In the genomic region with DNA sequence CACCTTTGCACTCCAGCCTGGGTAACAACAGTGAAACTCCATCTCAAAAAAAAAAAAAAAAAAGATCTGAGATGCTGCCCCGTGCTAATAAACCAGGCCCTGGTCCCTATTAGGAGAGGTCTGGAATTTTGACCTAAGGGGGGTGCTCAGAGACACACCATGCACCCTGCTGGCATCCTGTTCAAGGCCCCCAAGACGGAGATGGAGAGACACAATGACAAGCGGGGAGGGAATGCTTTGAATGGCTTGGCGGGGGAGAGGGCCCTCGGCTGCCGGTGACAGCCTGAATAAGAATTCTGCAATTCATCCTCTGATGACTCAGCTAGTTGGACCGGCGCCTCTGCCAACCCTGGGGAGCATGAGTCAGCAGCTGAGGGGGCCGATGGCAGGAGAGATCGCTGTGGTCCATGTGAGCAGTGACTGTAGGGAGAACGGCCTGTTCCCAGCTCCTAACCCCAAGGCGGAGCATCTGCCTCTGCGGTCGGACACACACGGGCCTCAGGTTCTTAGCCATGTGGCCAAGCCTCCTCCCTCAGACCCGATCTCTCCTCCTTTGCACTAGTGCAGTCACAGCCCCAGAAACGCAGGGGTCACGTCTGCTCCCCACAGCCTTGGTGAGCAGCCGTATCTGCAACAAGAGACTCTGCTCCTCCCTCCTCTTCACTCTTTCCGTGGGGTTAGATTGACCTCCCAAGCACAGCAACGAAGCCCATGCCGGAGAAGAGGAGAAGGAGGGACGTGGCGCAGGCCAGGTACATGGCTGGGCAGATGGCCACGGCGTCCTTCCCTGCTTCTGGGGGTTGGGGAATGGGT, we compare ENCODE assay signal across 1 cellular context.
TF ChIP-seq lines count a peak whose summit lies in the region.

No MANE protein-coding gene starts in this region.

TF ChIP-seq in HepG2, 621 proteins besides CTCF, POLR2A, EP300 and RAD21 (continued from another document):
- TF ChIP-seq, protein P1, sequence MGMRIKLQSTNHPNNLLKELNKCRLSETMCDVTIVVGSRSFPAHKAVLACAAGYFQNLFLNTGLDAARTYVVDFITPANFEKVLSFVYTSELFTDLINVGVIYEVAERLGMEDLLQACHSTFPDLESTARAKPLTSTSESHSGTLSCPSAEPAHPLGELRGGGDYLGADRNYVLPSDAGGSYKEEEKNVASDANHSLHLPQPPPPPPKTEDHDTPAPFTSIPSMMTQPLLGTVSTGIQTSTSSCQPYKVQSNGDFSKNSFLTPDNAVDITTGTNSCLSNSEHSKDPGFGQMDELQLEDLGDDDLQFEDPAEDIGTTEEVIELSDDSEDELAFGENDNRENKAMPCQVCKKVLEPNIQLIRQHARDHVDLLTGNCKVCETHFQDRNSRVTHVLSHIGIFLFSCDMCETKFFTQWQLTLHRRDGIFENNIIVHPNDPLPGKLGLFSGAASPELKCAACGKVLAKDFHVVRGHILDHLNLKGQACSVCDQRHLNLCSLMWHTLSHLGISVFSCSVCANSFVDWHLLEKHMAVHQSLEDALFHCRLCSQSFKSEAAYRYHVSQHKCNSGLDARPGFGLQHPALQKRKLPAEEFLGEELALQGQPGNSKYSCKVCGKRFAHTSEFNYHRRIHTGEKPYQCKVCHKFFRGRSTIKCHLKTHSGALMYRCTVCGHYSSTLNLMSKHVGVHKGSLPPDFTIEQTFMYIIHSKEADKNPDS (CRISPR knock-in tag; IDR thresholded peaks at IDR 0.05), result no peak
- TF ChIP-seq HNF4A (CRISPR knock-in tag; IDR thresholded peaks at IDR 0.05) (no peak; the same call in 1 of the 2 replicates), ZZZ3 (CRISPR knock-in tag; IDR thresholded peaks at IDR 0.05; ENCODE audit: borderline replicate concordance) (no peak), TARDBP (CRISPR knock-in tag; IDR thresholded peaks at IDR 0.05) (0 out of 2 replicates have a peak, but pooled peaks have one; percentile 8), RXRA (CRISPR knock-in tag; IDR thresholded peaks at IDR 0.05) (no peak), ZNF333 (CRISPR knock-in tag; IDR thresholded peaks at IDR 0.05; ENCODE audit: borderline replicate concordance) (no peak), RFX3 (CRISPR knock-in tag; IDR thresholded peaks at IDR 0.05) (no peak), SOX5 (CRISPR knock-in tag; IDR thresholded peaks at IDR 0.05; ENCODE audit: borderline replicate concordance) (peak; percentile 71), ARNT2 (CRISPR knock-in tag; IDR thresholded peaks at IDR 0.05; ENCODE audit: low read depth) (no peak), ARID3A (IDR thresholded peaks at IDR 0.05; ENCODE audit: low read depth, low read length) (no peak), GABPB1 (CRISPR knock-in tag; IDR thresholded peaks at IDR 0.05) (peak; percentile 63), MIXL1 (CRISPR knock-in tag; IDR thresholded peaks at IDR 0.05) (0 out of 2 replicates have a peak, but pooled peaks have one; percentile 35), PHF21A (CRISPR knock-in tag; IDR thresholded peaks at IDR 0.05) (peak; percentile 60), HNF4G (IDR thresholded peaks at IDR 0.05; ENCODE audit: borderline replicate concordance, low read depth, low read length) (no peak), HNF4G (CRISPR knock-in tag; IDR thresholded peaks at IDR 0.05; ENCODE audit: borderline replicate concordance, low read depth) (no peak), POLR2AphosphoS5 (IDR thresholded peaks at IDR 0.05; ENCODE audit: low read depth, low read length) (no peak), SAP130 (CRISPR knock-in tag; IDR thresholded peaks at IDR 0.05; ENCODE audit: low read depth) (peak; percentile 98), ZNF34 (CRISPR knock-in tag; IDR thresholded peaks at IDR 0.05; ENCODE audit: borderline replicate concordance) (no peak), GATAD2A (CRISPR knock-in tag; IDR thresholded peaks at IDR 0.05) (peak; percentile 82), HMG20A (CRISPR knock-in tag; IDR thresholded peaks at IDR 0.05; ENCODE audit: borderline replicate concordance) (peak; percentile 21; the same call in 1 of the 2 replicates), RCOR2 (CRISPR knock-in tag; IDR thresholded peaks at IDR 0.05) (no peak), GFI1 (CRISPR knock-in tag; IDR thresholded peaks at IDR 0.05; ENCODE audit: borderline replicate concordance) (peak; percentile 44; the same call in 1 of the 2 replicates), ZNF580 (CRISPR knock-in tag; IDR thresholded peaks at IDR 0.05; ENCODE audit: borderline replicate concordance, low read depth) (no peak; the same call in 1 of the 2 replicates), GTF3A (CRISPR knock-in tag; conservative IDR thresholded peaks at IDR 0.05) (no peak), ZC3H4 (CRISPR knock-in tag; IDR thresholded peaks at IDR 0.05; ENCODE audit: borderline replicate concordance) (no peak), ZMAT3 (CRISPR knock-in tag; conservative IDR thresholded peaks at IDR 0.05) (no peak), ZNF570 (CRISPR knock-in tag; IDR thresholded peaks at IDR 0.05; ENCODE audit: borderline replicate concordance) (no peak)
- TF ChIP-seq, protein P2, sequence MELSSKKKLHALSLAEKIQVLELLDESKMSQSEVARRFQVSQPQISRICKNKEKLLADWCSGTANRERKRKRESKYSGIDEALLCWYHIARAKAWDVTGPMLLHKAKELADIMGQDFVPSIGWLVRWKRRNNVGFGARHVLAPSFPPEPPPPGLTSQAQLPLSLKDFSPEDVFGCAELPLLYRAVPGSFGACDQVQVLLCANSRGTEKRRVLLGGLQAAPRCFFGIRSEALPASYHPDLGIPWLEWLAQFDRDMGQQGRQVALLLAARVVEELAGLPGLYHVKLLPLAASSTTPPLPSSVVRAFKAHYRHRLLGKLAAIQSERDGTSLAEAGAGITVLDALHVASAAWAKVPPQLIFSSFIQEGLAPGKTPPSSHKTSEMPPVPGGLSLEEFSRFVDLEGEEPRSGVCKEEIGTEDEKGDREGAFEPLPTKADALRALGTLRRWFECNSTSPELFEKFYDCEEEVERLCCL (CRISPR knock-in tag; IDR thresholded peaks at IDR 0.05; ENCODE audit: borderline replicate concordance), result no peak
- TF ChIP-seq, protein P3, sequence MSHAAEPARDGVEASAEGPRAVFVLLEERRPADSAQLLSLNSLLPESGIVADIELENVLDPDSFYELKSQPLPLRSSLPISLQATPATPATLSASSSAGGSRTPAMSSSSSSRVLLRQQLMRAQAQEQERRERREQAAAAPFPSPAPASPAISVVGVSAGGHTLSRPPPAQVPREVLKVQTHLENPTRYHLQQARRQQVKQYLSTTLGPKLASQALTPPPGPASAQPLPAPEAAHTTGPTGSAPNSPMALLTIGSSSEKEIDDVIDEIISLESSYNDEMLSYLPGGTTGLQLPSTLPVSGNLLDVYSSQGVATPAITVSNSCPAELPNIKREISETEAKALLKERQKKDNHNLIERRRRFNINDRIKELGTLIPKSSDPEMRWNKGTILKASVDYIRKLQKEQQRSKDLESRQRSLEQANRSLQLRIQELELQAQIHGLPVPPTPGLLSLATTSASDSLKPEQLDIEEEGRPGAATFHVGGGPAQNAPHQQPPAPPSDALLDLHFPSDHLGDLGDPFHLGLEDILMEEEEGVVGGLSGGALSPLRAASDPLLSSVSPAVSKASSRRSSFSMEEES (CRISPR knock-in tag; IDR thresholded peaks at IDR 0.05), result no peak
- TF ChIP-seq, protein P4, sequence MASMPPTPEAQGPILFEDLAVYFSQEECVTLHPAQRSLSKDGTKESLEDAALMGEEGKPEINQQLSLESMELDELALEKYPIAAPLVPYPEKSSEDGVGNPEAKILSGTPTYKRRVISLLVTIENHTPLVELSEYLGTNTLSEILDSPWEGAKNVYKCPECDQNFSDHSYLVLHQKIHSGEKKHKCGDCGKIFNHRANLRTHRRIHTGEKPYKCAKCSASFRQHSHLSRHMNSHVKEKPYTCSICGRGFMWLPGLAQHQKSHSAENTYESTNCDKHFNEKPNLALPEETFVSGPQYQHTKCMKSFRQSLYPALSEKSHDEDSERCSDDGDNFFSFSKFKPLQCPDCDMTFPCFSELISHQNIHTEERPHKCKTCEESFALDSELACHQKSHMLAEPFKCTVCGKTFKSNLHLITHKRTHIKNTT (CRISPR knock-in tag; IDR thresholded peaks at IDR 0.05), result no peak
- TF ChIP-seq, protein P5, sequence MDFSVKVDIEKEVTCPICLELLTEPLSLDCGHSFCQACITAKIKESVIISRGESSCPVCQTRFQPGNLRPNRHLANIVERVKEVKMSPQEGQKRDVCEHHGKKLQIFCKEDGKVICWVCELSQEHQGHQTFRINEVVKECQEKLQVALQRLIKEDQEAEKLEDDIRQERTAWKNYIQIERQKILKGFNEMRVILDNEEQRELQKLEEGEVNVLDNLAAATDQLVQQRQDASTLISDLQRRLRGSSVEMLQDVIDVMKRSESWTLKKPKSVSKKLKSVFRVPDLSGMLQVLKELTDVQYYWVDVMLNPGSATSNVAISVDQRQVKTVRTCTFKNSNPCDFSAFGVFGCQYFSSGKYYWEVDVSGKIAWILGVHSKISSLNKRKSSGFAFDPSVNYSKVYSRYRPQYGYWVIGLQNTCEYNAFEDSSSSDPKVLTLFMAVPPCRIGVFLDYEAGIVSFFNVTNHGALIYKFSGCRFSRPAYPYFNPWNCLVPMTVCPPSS (IDR thresholded peaks at IDR 0.05), result no peak
